9 cellular contexts compared by ENCODE assay signal in the genomic region with DNA sequence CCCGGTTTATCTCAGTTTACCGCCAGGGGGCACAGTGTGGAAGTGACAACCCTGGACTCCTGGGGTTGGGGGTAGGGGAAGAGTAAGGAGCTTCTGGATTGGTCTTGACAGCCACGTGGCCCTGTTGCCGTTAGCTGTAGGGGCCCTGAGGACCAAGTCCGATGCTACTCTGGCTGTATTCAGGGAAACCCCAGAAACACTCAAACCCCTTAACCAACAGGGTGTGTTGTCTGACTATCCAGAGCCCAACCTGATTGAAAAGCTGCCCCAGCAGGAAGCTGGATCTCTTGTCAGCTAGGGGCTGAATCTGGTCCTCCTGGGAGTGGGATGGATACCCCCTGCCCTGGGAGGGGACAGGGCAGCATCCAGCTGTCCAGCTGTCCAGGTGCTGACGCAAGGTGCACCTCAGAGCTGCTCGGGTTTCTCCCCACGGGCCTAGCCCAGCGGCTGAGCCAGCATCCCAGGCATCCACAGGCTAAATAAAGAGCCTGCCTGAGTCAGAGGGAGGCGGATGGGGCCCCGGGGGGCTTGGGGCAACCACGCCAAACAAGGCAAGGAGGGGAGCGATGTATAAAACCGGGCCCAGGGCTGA.
DNase-seq lines count a peak whose midpoint lies in the region; ATAC-seq, FAIRE-seq and TF ChIP-seq lines count a peak whose summit lies in the region.
"Had no signal": no experiment of that assay in that cellular context is flagged by ENCODE, and none has a peak within 500 bp of the region (broad histone marks: within the 10 kb centered on the region; RNA-seq: fewer than 3 reads in every experiment).

No MANE protein-coding gene starts in this region.

- H3K27me3 ChIP-seq in HL-60 (ENCODE audit: insufficient read depth, poor library complexity, severe bottlenecking) (peaks cover 48% of the 10 kb centered on the region), rectal smooth muscle tissue (ENCODE audit: control insufficient read depth, insufficient read depth, low read length) (peaks cover 17% of the 10 kb centered on the region)

- no peak for FAIRE-seq in RCC 7860 (lab: Jason Lieb, UNC)
- FAIRE-seq: colon had no signal

- H3K4me1 ChIP-seq in rectal smooth muscle tissue (ENCODE audit: control insufficient read depth, insufficient read depth, low read length), result peaks cover 12% of the 10 kb centered on the region

- ATAC-seq in GM18517 (IDR thresholded peaks at IDR 0.05; ENCODE audit: unreplicated experiment) (no peak), HG02610 (IDR thresholded peaks at IDR 0.05; ENCODE audit: unreplicated experiment) (no peak)

- H3K4me3 ChIP-seq in HL-60 (replicated peaks; ENCODE audit: insufficient read depth, low read length) (no peak overlapping the region), rectal smooth muscle tissue (ENCODE audit: low read length) (peak overlapping the region; percentile 20)

- no peak overlapping the region for H3K9ac ChIP-seq in rectal smooth muscle tissue (ENCODE audit: low read length)

- DNase-seq in ELR (ENCODE audit: low read depth) (peak; percentile 83), HL-60 (ENCODE audit: low read depth in 1 of 2, low spot score in 1 of 2) (peak in 1 of 2 experiments; percentile 66), RCC 7860 (ENCODE audit: low spot score) (peak; percentile 36), germinal center (ENCODE audit: low spot score) (peak; percentile 84)
- peak; percentile 28 for DNase-seq in activated T-helper 9 cell treated with anti-CD3 and anti-CD28 coated beads, Interleukin-2, amount 50 U/mL, for 16 hours (ENCODE audit: low read depth)

- no peaks in the 10 kb centered on the region for H3K36me3 ChIP-seq in rectal smooth muscle tissue (ENCODE audit: control insufficient read depth, insufficient read depth, low read length)

- TF ChIP-seq CTCF in HL-60 (IDR thresholded peaks at IDR 0.05; ENCODE audit: insufficient read depth, low read length), result peak; percentile 29

- H3K27ac ChIP-seq in HL-60 (replicated peaks) (no peak overlapping the region), rectal smooth muscle tissue (ENCODE audit: low read depth, low read length) (peak overlapping the region; percentile 91)
